ENCODE assay signal across 16 cellular contexts in genomic region chr9:123359546-123359945, GRCh38. TPM values are rescaled to one million over a fixed set of nuclear protein-coding genes. Genes with fewer than 3 reads are reported as not detected.
DNase-seq lines count a peak whose midpoint lies in the region; ATAC-seq and TF ChIP-seq lines count a peak whose summit lies in the region.
"Had no signal": no experiment of that assay in that cellular context is flagged by ENCODE, and none has a peak within 500 bp of the region (broad histone marks: within the 10 kb centered on the region; RNA-seq: fewer than 3 reads in every experiment).

No MANE protein-coding gene starts in this region.

- H3K14ac ChIP-seq in H9 (ENCODE audit: insufficient read depth, low read length): no peak overlapping the region

- H2BK20ac ChIP-seq in H9 (ENCODE audit: low read depth, low read length, poor library complexity, severe bottlenecking): no peak overlapping the region

- H3K36me3 Mint-ChIP-seq in H9 (ENCODE audit: insufficient read depth in 1 of 3, low read depth in 3 of 3): no peaks in the 10 kb centered on the region
- H3K36me3 Mint-ChIP-seq in mesothelial cell of epicardium: no peaks in the 10 kb centered on the region
- no peaks in the 10 kb centered on the region for H3K36me3 Mint-ChIP-seq in natural killer cell treated with Interleukin-12 subunit alpha and Interleukin-12 subunit beta and Interleukin-15 and Interleukin-18, amount 100 ng/mL, for 72 hours

- H3K18ac ChIP-seq in H9 (ENCODE audit: insufficient read length, low read depth, low read length): no peak overlapping the region

- peak overlapping the region; percentile 40 to 74 (median 63); a peak in 21 of 22 replicates for H3K4me2 ChIP-seq in BLaER1 treated with 17β-estradiol and CSF1 and Interleukin-3, amounts not matched to agents 10 nM and 100 nM
- no peak overlapping the region for H3K4me2 ChIP-seq in H9 (ENCODE audit: insufficient read depth, insufficient read length, low read length)

- no peaks in the 10 kb centered on the region for H3K79me1 ChIP-seq in H9 (ENCODE audit: insufficient read depth, low read depth, low read length, poor library complexity, severe bottlenecking)

- H3K23me2 ChIP-seq in H9 (ENCODE audit: insufficient read length, low read depth, low read length, poor library complexity, severe bottlenecking): peaks cover 8% of the 10 kb centered on the region

- no peak overlapping the region for H3K23ac ChIP-seq in H9 (ENCODE audit: insufficient read length, low read depth, low read length)

- H3K27ac Mint-ChIP-seq in H9 (peak overlapping the region in 2 of 3 experiments; percentile 22 to 93; a peak in 3 of 7 replicates), mesothelial cell of epicardium (peak overlapping the region; percentile 76)
- no peak overlapping the region for H3K27ac Mint-ChIP-seq in natural killer cell treated with Interleukin-12 subunit alpha and Interleukin-12 subunit beta and Interleukin-15 and Interleukin-18, amount 100 ng/mL, for 72 hours
- H3K27ac Mint-ChIP-seq: activated T-helper 2 cell treated with anti-CD3 and anti-CD28 coated beads, Interferon-gamma antibody, Interleukin-2, Interleukin-4, amounts not matched to agents 10 μg/mL and 5 μg/mL and 100 μg/mL, durations not matched to agents 14 hours and 24 hours and 36 hours had no signal

- H3K79me2 ChIP-seq in H9 (ENCODE audit: insufficient read depth, low read length): no peaks in the 10 kb centered on the region

- H3K4me3 Mint-ChIP-seq in H9 (0 out of 5 replicates have a peak overlapping the region, but pooled peaks of 1 of the 2 experiments have one; percentile 11), mesothelial cell of epicardium (no peak overlapping the region)
- no peak overlapping the region for H3K4me3 Mint-ChIP-seq in natural killer cell treated with Interleukin-12 subunit alpha and Interleukin-12 subunit beta and Interleukin-15 and Interleukin-18, amount 100 ng/mL, for 72 hours
- H3K4me3 Mint-ChIP-seq: B cell had no signal

- no CpG with 5 or more reads among the region's 3 CpGs for WGBS in H9 (ENCODE audit: extremely low coverage, insufficient read length, low lambda C conversion rate)

- DNase-seq in H9 (no peak), WERI-Rb-1 (no peak), mesothelial cell of epicardium (ENCODE audit: low spot score in 2 of 2, unreplicated experiment in 2 of 2) (no peak), NCI-H526 treated with DMSO at 0.1 percent for 48 hours (lab: John Stamatoyannopoulos, UW) (no peak), activated gamma-delta T cell treated with Interleukin-2 at 50 U/mL for 16 hours (no peak)
- DNase-seq in natural killer cell treated with Interleukin-12 subunit alpha and Interleukin-12 subunit beta and Interleukin-15 and Interleukin-18, amount 100 ng/mL, for 72 hours (ENCODE audit: low spot score): no peak
- DNase-seq: gastrocnemius medialis, GM23248 had no signal

- H4K5ac ChIP-seq in H9 (ENCODE audit: insufficient read length, low read depth, low read length): no peak overlapping the region

- H2BK15ac ChIP-seq in H9 (ENCODE audit: low read depth, low read length): no peak overlapping the region

- peaks cover 0 to 23% (median 0%) of the 10 kb centered on the region in 11 experiments; a peak in 2 of 22 replicates for H4K20me1 ChIP-seq in BLaER1 treated with 17β-estradiol and CSF1 and Interleukin-3, amounts not matched to agents 10 nM and 100 nM
- H4K20me1 ChIP-seq in H9 (ENCODE audit: control insufficient read depth, insufficient read depth, insufficient read length): no peaks in the 10 kb centered on the region

- no peak overlapping the region for H3K4ac ChIP-seq in H9 (ENCODE audit: low read depth, low read length)

- H2AK5ac ChIP-seq in H9 (ENCODE audit: insufficient read length, low read length): no peak overlapping the region

- no peak overlapping the region for H2BK5ac ChIP-seq in H9 (ENCODE audit: insufficient read length, low read length)

- peaks cover 58 to 79% of the 10 kb centered on the region in 2 experiments for H3K4me1 Mint-ChIP-seq in H9
- peaks cover 78% of the 10 kb centered on the region for H3K4me1 Mint-ChIP-seq in mesothelial cell of epicardium
- H3K4me1 Mint-ChIP-seq in natural killer cell treated with Interleukin-12 subunit alpha and Interleukin-12 subunit beta and Interleukin-15 and Interleukin-18, amount 100 ng/mL, for 72 hours (ENCODE audit: low read depth in 2 of 2): peaks cover 4 to 6% of the 10 kb centered on the region in 2 donors

- no peaks in the 10 kb centered on the region for H3K27me3 ChIP-seq in BLaER1 treated with 17β-estradiol and CSF1 and Interleukin-3, amounts not matched to agents 10 nM and 100 nM
- H3K27me3 ChIP-seq in H9 (ENCODE audit: insufficient read depth, low read length) (no peaks in the 10 kb centered on the region; the same call in 1 of the 2 replicates), WERI-Rb-1 (ENCODE audit: insufficient read depth, low read depth, severe bottlenecking) (no peaks in the 10 kb centered on the region)

- H3K9me3 ChIP-seq in BLaER1 treated with 17β-estradiol and CSF1 and Interleukin-3, amounts not matched to agents 10 nM and 100 nM (replicated peaks in 1 of 11): no peaks in the 10 kb centered on the region
- H3K9me3 ChIP-seq in H9 (ENCODE audit: control insufficient read depth, low read depth, low read length) (no peaks in the 10 kb centered on the region), WERI-Rb-1 (ENCODE audit: severe bottlenecking) (no peaks in the 10 kb centered on the region)
- H3K9me3 ChIP-seq: gastrocnemius medialis had no signal

- peak overlapping the region in 2 of 11 experiments; percentile 18 to 20; a peak in 4 of 22 replicates for H3K9ac ChIP-seq in BLaER1 treated with 17β-estradiol and CSF1 and Interleukin-3, amounts not matched to agents 10 nM and 100 nM
- no peak overlapping the region for H3K9ac ChIP-seq in H9 (ENCODE audit: extremely low read depth, insufficient read length, low read length)
- H3K9ac ChIP-seq: GM23248 had no signal

- TF ChIP-seq CTCF in H9 (conservative IDR thresholded peaks at IDR 0.05) (no peak), WERI-Rb-1 (IDR thresholded peaks at IDR 0.05; ENCODE audit: low read depth, low read length) (no peak), mesothelial cell of epicardium (IDR thresholded peaks at IDR 0.05; ENCODE audit: unreplicated experiment) (no peak)

- no peak overlapping the region for H4K91ac ChIP-seq in H9 (ENCODE audit: insufficient read length, low read depth, low read length)

- H3K27me3 Mint-ChIP-seq in H9 (ENCODE audit: low read depth) (peaks cover 11% of the 10 kb centered on the region), mesothelial cell of epicardium (ENCODE audit: low read depth) (no peaks in the 10 kb centered on the region)
- H3K27me3 Mint-ChIP-seq in natural killer cell treated with Interleukin-12 subunit alpha and Interleukin-12 subunit beta and Interleukin-15 and Interleukin-18, amount 100 ng/mL, for 72 hours: peaks cover 0 to 2% of the 10 kb centered on the region in 2 donors
- H3K27me3 Mint-ChIP-seq: B cell had no signal

- H3K56ac ChIP-seq in H9 (ENCODE audit: insufficient read length, low read depth, low read length): no peak overlapping the region

- H2BK120ac ChIP-seq in H9 (ENCODE audit: low read depth, low read length, poor library complexity, severe bottlenecking): no peak overlapping the region

- H4K8ac ChIP-seq in H9 (replicated peaks; ENCODE audit: insufficient read length, low read depth, low read length): no peak overlapping the region

- no peak for ATAC-seq in natural killer cell treated with Interleukin-12 subunit alpha and Interleukin-12 subunit beta and Interleukin-15 and Interleukin-18, amount 100 ng/mL, for 72 hours
- ATAC-seq in GM19328 (IDR thresholded peaks at IDR 0.05; ENCODE audit: unreplicated experiment): no peak
- ATAC-seq: gastrocnemius medialis; stimulated activated naive CD8-positive, alpha-beta T cell treated with anti-CD3 and anti-CD28 coated beads, Interleukin-15, Interleukin-2, amounts not matched to agents 100 U/mL and 50 U/mL, for 24 hours had no signal

- H3T11ph ChIP-seq in H9 (ENCODE audit: low read length): no peak overlapping the region

- no peak overlapping the region for H3K27ac ChIP-seq in BLaER1 treated with 17β-estradiol and CSF1 and Interleukin-3, amounts not matched to agents 10 nM and 100 nM
- H3K27ac ChIP-seq in H9 (ENCODE audit: insufficient read length, low read depth, low read length) (no peak overlapping the region), WERI-Rb-1 (peak overlapping the region; percentile 85)
- H3K27ac ChIP-seq: gastrocnemius medialis, GM23248 had no signal

- H2BK12ac ChIP-seq in H9 (ENCODE audit: insufficient read length, low read depth, low read length): no peak overlapping the region

- H3K4me1 ChIP-seq in BLaER1 treated with 17β-estradiol and CSF1 and Interleukin-3, amounts not matched to agents 10 nM and 100 nM: peaks cover 22 to 45% (median 37%) of the 10 kb centered on the region in 10 experiments
- H3K4me1 ChIP-seq in H9 (ENCODE audit: insufficient read depth, low read length): peaks cover 16% of the 10 kb centered on the region; the same call in 1 of the 2 replicates
- H3K4me1 ChIP-seq: gastrocnemius medialis had no signal

- H3K9me3 Mint-ChIP-seq in H9 (no peaks in the 10 kb centered on the region; a peak in 2 of 5 replicates), mesothelial cell of epicardium (no peaks in the 10 kb centered on the region)
- H3K9me3 Mint-ChIP-seq in natural killer cell treated with Interleukin-12 subunit alpha and Interleukin-12 subunit beta and Interleukin-15 and Interleukin-18, amount 100 ng/mL, for 72 hours: no peaks in the 10 kb centered on the region
- H3K9me3 Mint-ChIP-seq: activated T-helper 2 cell treated with anti-CD3 and anti-CD28 coated beads, Interferon-gamma antibody, Interleukin-2, Interleukin-4, amounts not matched to agents 10 μg/mL and 5 μg/mL and 100 μg/mL, durations not matched to agents 14 hours and 24 hours and 36 hours had no signal

- no peak overlapping the region for H3K4me3 ChIP-seq in BLaER1 treated with 17β-estradiol and CSF1 and Interleukin-3, amounts not matched to agents 10 nM and 100 nM
- no peak overlapping the region for H3K4me3 ChIP-seq in WERI-Rb-1 (ENCODE audit: low read depth, low read length)
- H3K4me3 ChIP-seq: gastrocnemius medialis, GM23248 had no signal

- H2AFZ ChIP-seq in H9 (ENCODE audit: low read length): no peak overlapping the region
- H2AFZ ChIP-seq: GM23248 had no signal

- no peaks in the 10 kb centered on the region for H3K36me3 ChIP-seq in BLaER1 treated with 17β-estradiol and CSF1 and Interleukin-3, amounts not matched to agents 10 nM and 100 nM
- peaks cover 11% of the 10 kb centered on the region for H3K36me3 ChIP-seq in WERI-Rb-1
- H3K36me3 ChIP-seq: gastrocnemius medialis had no signal

RNA-seq across cellular contexts. Expression of gene CRB2, which starts 3.5 kb away (rescaled TPM):
- total RNA-seq in H9 (2021): 2.9 and 3.6 TPM in 2 replicates
- total RNA-seq in mesothelial cell of epicardium: 35.1 to 43.0 TPM (median 41.0 TPM) in 3 replicates
- not detected for total RNA-seq in natural killer cell treated with Interleukin-12 subunit alpha and Interleukin-12 subunit beta and Interleukin-15 and Interleukin-18, amount 100 ng/mL, for 72 hours
- total RNA-seq: activated T-helper 2 cell treated with anti-CD3 and anti-CD28 coated beads, Interferon-gamma antibody, Interleukin-2, Interleukin-4, amounts not matched to agents 10 μg/mL and 5 μg/mL and 100 μg/mL, durations not matched to agents 14 hours and 24 hours and 36 hours; gastrocnemius medialis; GM23248; LHCN-M2; NCI-H460; T-helper 2 cell treated with Interferon-gamma antibody and Interleukin-4, amounts not matched to agents 100 ng/mL and 5 ng/mL, for 36 hours had no signal

Comparison
In these comparisons a context has a peak if more than half of its experiments do, and no peak if none do; other contexts are left out.
1. H3K27ac Mint-ChIP-seq: peak in H9 (2 of 3) and mesothelial cell of epicardium (single experiment); none in natural killer cell treated with Interleukin-12 subunit alpha and Interleukin-12 subunit beta and Interleukin-15 and Interleukin-18, amount 100 ng/mL, for 72 hours (0 of 2).